In the genomic region with DNA sequence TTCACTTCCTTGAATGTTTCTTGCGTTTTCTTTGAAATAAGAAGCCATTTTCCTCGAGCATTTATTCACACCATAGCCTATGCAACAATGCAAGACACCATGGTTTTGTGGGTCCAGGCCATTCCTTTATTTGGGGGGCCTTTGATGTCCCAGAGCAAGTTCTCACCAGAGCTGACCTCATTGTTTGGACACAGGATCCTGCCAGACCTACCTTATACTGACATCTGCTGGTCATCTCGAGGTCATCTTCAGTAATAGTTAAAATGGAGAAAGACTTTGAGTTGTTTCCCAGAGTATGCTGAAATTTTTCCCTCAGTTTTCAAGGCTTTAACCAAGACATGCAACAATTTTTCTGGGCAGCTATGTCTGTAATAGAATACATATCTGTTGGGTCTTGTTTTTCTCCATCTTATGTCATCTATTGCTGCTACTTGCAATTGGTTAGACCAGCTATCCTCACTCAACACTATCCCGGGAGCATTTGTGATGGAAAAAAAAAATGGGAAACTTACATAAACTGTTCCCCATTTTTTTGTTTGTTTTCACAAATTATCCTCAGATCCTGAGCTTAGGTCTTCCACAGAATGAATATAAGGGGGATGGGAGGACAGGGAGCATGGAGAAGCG, we compare ENCODE assay signal across 8 cellular contexts. TPM values are rescaled to one million over a fixed set of nuclear protein-coding genes. Genes with fewer than 3 reads are reported as not detected.
A peak's percentile ranks its signal among the peaks of the same experiment; 100 is the strongest.
DNase-seq lines count a peak whose midpoint lies in the region; FAIRE-seq and TF ChIP-seq lines count a peak whose summit lies in the region.

No MANE protein-coding gene starts in this region.

- peak; percentile 51 for DNase-seq in NCI-H1105 treated with DMSO at 0.1 percent for 48 hours (lab: John Stamatoyannopoulos, UW)
- DNase-seq in NCI-H1105 (lab: John Stamatoyannopoulos, UW) = no peak
- DNase-seq in NCI-H2029 treated with DMSO at 0.1 percent for 48 hours (lab: John Stamatoyannopoulos, UW) = peak; percentile 27
- DNase-seq in bronchial epithelial cell (ENCODE audit: low read depth) = peak; percentile 47
- DNase-seq in medulla oblongata (ENCODE audit: extremely low spot score) = peak; percentile 81
- no peak for DNase-seq in GOT3 (lab: John Stamatoyannopoulos, UW)
- DNase-seq in posterior vena cava (ENCODE audit: low spot score) = no peak
- no peak for DNase-seq in T-helper 1 cell

- no peak for FAIRE-seq in bronchial epithelial cell (lab: Jason Lieb, UNC)

- H3K27me3 ChIP-seq in bronchial epithelial cell (ENCODE audit: control insufficient read depth, insufficient read depth, low read length) = no peaks in the 10 kb centered on the region

- H3K36me3 ChIP-seq in bronchial epithelial cell (ENCODE audit: control insufficient read depth, insufficient read depth, low read length) = no peaks in the 10 kb centered on the region

- intact Hi-C loops in posterior vena cava (cut with DNase I) = no loop called here

- peak; percentile 65 for TF ChIP-seq CTCF in bronchial epithelial cell (IDR thresholded peaks at IDR 0.05; ENCODE audit: insufficient read depth, low read length, severe bottlenecking)

- H3K4me3 ChIP-seq in bronchial epithelial cell (ENCODE audit: low read depth, low read length) = no peak overlapping the region

RNA-seq across cellular contexts. Expression of a gene that starts 34.0 kb away (rescaled TPM):
- 43.1 and 64.8 TPM in 2 replicates for total RNA-seq in bronchial epithelial cell
- total RNA-seq in posterior vena cava = 100 to 1,000 TPM in 1 of 2 donors, 10 to 100 TPM in 1; 70.4 to 102 TPM

Comparison
In these comparisons a context has a peak if more than half of its experiments do, and no peak if none do; other contexts are left out.
1. DNase-seq: peak in NCI-H1105 treated with DMSO at 0.1 percent for 48 hours (single experiment), NCI-H2029 treated with DMSO at 0.1 percent for 48 hours (single experiment), bronchial epithelial cell (single experiment) and medulla oblongata (single experiment); none in NCI-H1105 (single experiment), GOT3 (single experiment), posterior vena cava (single experiment) and T-helper 1 cell (0 of 5).